Comparison of ENCODE assay signal across 7 cellular contexts in the genomic region with DNA sequence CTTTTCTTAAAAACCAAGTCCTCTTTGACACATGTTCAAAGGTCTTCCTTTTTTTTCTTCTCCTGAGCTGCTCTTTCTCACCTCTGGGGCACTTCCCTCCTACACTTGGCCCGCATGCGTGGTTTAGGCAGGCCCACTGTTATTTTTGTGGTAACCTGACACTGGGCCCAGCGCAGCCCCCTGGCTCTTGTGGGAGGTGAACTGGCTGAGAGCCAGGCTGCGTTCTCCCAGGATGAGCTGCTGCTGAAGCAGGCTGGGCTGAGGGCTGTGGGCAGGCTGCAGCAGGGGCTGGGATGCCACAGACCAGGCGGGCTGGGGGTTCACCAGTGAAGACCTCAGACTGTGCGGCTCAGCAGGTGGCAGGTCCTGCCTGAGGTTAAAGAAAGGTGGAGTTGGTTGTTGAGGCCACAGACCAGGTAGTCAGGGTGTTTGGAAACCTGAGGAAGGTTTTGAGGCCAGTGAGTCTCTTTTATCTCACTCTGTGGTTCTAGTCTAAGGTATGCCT.
A peak's percentile ranks its signal among the peaks of the same experiment; 100 is the strongest.
DNase-seq lines count a peak whose midpoint lies in the region; ATAC-seq and TF ChIP-seq lines count a peak whose summit lies in the region.

No MANE protein-coding gene starts in this region.

- ATAC-seq in left cardiac atrium (peak; percentile 87 to 92), upper lobe of right lung (peak; percentile 9), GM21717 (IDR thresholded peaks at IDR 0.05; ENCODE audit: unreplicated experiment) (no peak)

- H3K9me3 ChIP-seq in MG63 = no peaks in the 10 kb centered on the region
- no peaks in the 10 kb centered on the region for H3K9me3 ChIP-seq in upper lobe of right lung

- H3K4me3 ChIP-seq in MG63 (no peak overlapping the region), upper lobe of right lung (no peak overlapping the region)

- intact Hi-C loops in left cardiac atrium (cut with DNase I) = no loop called here
- intact Hi-C loops in upper lobe of right lung (cut with DNase I) = no loop called here

- peaks cover 5% of the 10 kb centered on the region for H3K4me1 ChIP-seq in upper lobe of right lung

- DNase-seq in MG63 (peak; percentile 78), RPMI7951 (ENCODE audit: low read depth) (peak; percentile 80), left cardiac atrium (peak; percentile 80), upper lobe of right lung (no peak), cerebellar cortex (ENCODE audit: low spot score) (no peak)
- DNase-seq in activated T-cell treated with anti-CD3 and anti-CD28 coated beads, Interleukin-2, amount 50 U/mL, for 48 hours = no peak

- no peak for TF ChIP-seq CTCF in upper lobe of right lung (IDR thresholded peaks at IDR 0.05)

- no peak overlapping the region for H3K27ac ChIP-seq in upper lobe of right lung

- no peaks in the 10 kb centered on the region for H3K27me3 ChIP-seq in MG63
- no peaks in the 10 kb centered on the region for H3K27me3 ChIP-seq in upper lobe of right lung

- H3K36me3 ChIP-seq in MG63 (no peaks in the 10 kb centered on the region), upper lobe of right lung (no peaks in the 10 kb centered on the region)

Comparison
In these comparisons a context has a peak if more than half of its experiments do, and no peak if none do; other contexts are left out.
1. DNase-seq: peak in MG63 (single experiment), RPMI7951 (single experiment) and left cardiac atrium (single experiment); none in upper lobe of right lung (single experiment), cerebellar cortex (single experiment) and activated T-cell treated with anti-CD3 and anti-CD28 coated beads, Interleukin-2, amount 50 U/mL, for 48 hours (0 of 2).